24 cellular contexts compared by ENCODE assay signal in the genomic region with DNA sequence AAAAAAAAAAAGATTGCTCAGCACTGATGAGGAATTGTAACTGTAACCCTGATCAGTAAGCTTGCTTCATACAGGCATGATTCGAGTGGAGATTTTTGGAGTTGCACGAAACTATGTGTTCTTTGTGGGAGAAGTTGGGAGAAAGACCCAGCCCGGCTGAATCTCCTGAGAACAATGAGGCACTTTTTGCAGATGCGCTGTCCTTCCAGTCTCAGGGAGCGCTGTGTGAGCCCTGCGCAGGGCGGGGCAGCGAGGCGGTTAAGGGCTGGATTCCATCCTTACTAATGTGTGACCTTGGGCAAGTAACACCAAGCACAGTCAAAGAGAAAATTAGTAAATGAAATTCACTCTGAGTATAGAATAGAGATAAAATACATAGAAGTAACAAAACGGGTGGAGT.
DNase-seq lines count a peak whose midpoint lies in the region; ATAC-seq and TF ChIP-seq lines count a peak whose summit lies in the region.
"Had no signal": no experiment of that assay in that cellular context is flagged by ENCODE, and none has a peak within 500 bp of the region (broad histone marks: within the 10 kb centered on the region; RNA-seq: fewer than 3 reads in every experiment).

No MANE protein-coding gene starts in this region.

- no peaks in the 10 kb centered on the region for H3K9me3 ChIP-seq in testis
- H3K9me3 ChIP-seq: heart right ventricle, pancreas, sigmoid colon, tibial nerve had no signal

- H3K27ac Mint-ChIP-seq in memory B cell = peak overlapping the region; percentile 47
- H3K27ac Mint-ChIP-seq: activated CD4-positive, alpha-beta T cell treated with anti-CD3 and anti-CD28 coated beads, Interleukin-2, amount 10 ng/mL, durations not matched to agents 24 days and 14 days; activated naive CD8-positive, alpha-beta T cell treated with anti-CD3 and anti-CD28 coated beads, Interleukin-2, amount 10 ng/mL, durations not matched to agents 7 days and 5 days; activated T-helper 17 cell treated with anti-CD3 and anti-CD28 coated beads, Interleukin-2, amount 50 U/mL, for 72 hours; stimulated activated effector memory CD8-positive, alpha-beta T cell treated with anti-CD3 and anti-CD28 coated beads, Interleukin-12 subunit alpha, Interleukin-12 subunit beta, amount 100 ng/mL, for 72 hours had no signal

- peak overlapping the region; percentile 59 for H3K27ac ChIP-seq in caudate nucleus (ENCODE audit: low read depth, low read length)
- peak overlapping the region in 1 of 2 donors; percentile 73 for H3K27ac ChIP-seq in testis
- H3K27ac ChIP-seq: heart right ventricle, pancreas, sigmoid colon, tibial nerve had no signal

- H3K4me1 Mint-ChIP-seq in memory B cell = peaks cover 66% of the 10 kb centered on the region

- no peak for TF ChIP-seq CTCF in testis (IDR thresholded peaks at IDR 0.05)

- H3K4me1 ChIP-seq in testis = peaks cover 29% of the 10 kb centered on the region

- no peak overlapping the region for H3K4me3 Mint-ChIP-seq in memory B cell
- H3K4me3 Mint-ChIP-seq: activated CD4-positive, alpha-beta T cell treated with anti-CD3 and anti-CD28 coated beads, Interleukin-2, amount 10 ng/mL, durations not matched to agents 24 days and 14 days; activated naive CD8-positive, alpha-beta T cell treated with anti-CD3 and anti-CD28 coated beads, Interleukin-2, amount 10 ng/mL, durations not matched to agents 7 days and 5 days; activated T-helper 17 cell treated with anti-CD3 and anti-CD28 coated beads, Interleukin-2, amount 50 U/mL, for 72 hours; stimulated activated effector memory CD8-positive, alpha-beta T cell treated with anti-CD3 and anti-CD28 coated beads, Interleukin-12 subunit alpha, Interleukin-12 subunit beta, amount 100 ng/mL, for 72 hours had no signal

- intact Hi-C loops in testis (cut with DNase I; ENCODE audit: low total_unique reads) = no loop called here

- H3K27me3 Mint-ChIP-seq in memory B cell = no peaks in the 10 kb centered on the region
- H3K27me3 Mint-ChIP-seq: activated CD4-positive, alpha-beta T cell treated with anti-CD3 and anti-CD28 coated beads, Interleukin-2, amount 10 ng/mL, durations not matched to agents 24 days and 14 days; activated naive CD8-positive, alpha-beta T cell treated with anti-CD3 and anti-CD28 coated beads, Interleukin-2, amount 10 ng/mL, durations not matched to agents 7 days and 5 days; activated T-helper 17 cell treated with anti-CD3 and anti-CD28 coated beads, Interleukin-2, amount 50 U/mL, for 72 hours had no signal

- no peak overlapping the region for H3K4me3 ChIP-seq in testis
- H3K4me3 ChIP-seq: heart right ventricle, lung, pancreas, sigmoid colon, tibial nerve had no signal

- WGBS in testis, 2 donors = 33 to 50% methylated on average over 10 of the region's 10 CpGs

- ATAC-seq in memory B cell (ENCODE audit: low read depth) (no peak), GM21367 (IDR thresholded peaks at IDR 0.05; ENCODE audit: unreplicated experiment) (no peak), HG02678 (IDR thresholded peaks at IDR 0.05; ENCODE audit: unreplicated experiment) (no peak)
- ATAC-seq: activated T-helper 17 cell treated with anti-CD3 and anti-CD28 coated beads, Interleukin-2, amount 50 U/mL, for 72 hours; heart right ventricle; pancreas; stimulated activated effector memory CD8-positive, alpha-beta T cell treated with anti-CD3 and anti-CD28 coated beads, Interleukin-12 subunit alpha, Interleukin-12 subunit beta, amount 100 ng/mL, for 72 hours had no signal

- DNase-seq in RPMI7951 (ENCODE audit: low read depth) = peak; percentile 81
- DNase-seq in caudate nucleus (lab: John Stamatoyannopoulos, UW) = peak in 29 of 61 donors; percentile 6 to 60 (median 24)
- no peak for DNase-seq in memory B cell (ENCODE audit: low spot score in 2 of 2)
- DNase-seq in testis = peak; percentile 82
- no peak for DNase-seq in DMS153 (lab: John Stamatoyannopoulos, UW)
- DNase-seq: activated CD4-positive, alpha-beta T cell treated with anti-CD3 and anti-CD28 coated beads, Interleukin-2, amount 10 ng/mL, durations not matched to agents 24 days and 14 days; activated naive CD8-positive, alpha-beta T cell treated with anti-CD3 and anti-CD28 coated beads, Interleukin-2, amount 10 ng/mL, durations not matched to agents 7 days and 5 days; cortex of kidney; DND-41; GOT3; heart right ventricle; NCI-H1105 treated with DMSO at 0.1 percent for 48 hours; NCI-H2081 treated with DMSO at 0.1 percent for 48 hours; NCI-H510A; NK-92 treated with Interleukin-12 subunit alpha and Interleukin-12 subunit beta, amount 100 ng/mL, for 24 hours; RPMI8226; sigmoid colon had no signal

- no peaks in the 10 kb centered on the region for H3K27me3 ChIP-seq in testis
- H3K27me3 ChIP-seq: heart right ventricle, pancreas, sigmoid colon, tibial nerve had no signal

- no peaks in the 10 kb centered on the region for H3K9me3 Mint-ChIP-seq in memory B cell
- H3K9me3 Mint-ChIP-seq: activated CD4-positive, alpha-beta T cell treated with anti-CD3 and anti-CD28 coated beads, Interleukin-2, amount 10 ng/mL, durations not matched to agents 24 days and 14 days; activated naive CD8-positive, alpha-beta T cell treated with anti-CD3 and anti-CD28 coated beads, Interleukin-2, amount 10 ng/mL, durations not matched to agents 7 days and 5 days; activated T-helper 17 cell treated with anti-CD3 and anti-CD28 coated beads, Interleukin-2, amount 50 U/mL, for 72 hours; stimulated activated effector memory CD8-positive, alpha-beta T cell treated with anti-CD3 and anti-CD28 coated beads, Interleukin-12 subunit alpha, Interleukin-12 subunit beta, amount 100 ng/mL, for 72 hours had no signal

- TF ChIP-seq POLR2A in testis (IDR thresholded peaks at IDR 0.05) = no peak

- peaks cover 6% of the 10 kb centered on the region for H3K36me3 Mint-ChIP-seq in memory B cell
- H3K36me3 Mint-ChIP-seq: activated naive CD8-positive, alpha-beta T cell treated with anti-CD3 and anti-CD28 coated beads, Interleukin-2, amount 10 ng/mL, durations not matched to agents 7 days and 5 days; stimulated activated effector memory CD8-positive, alpha-beta T cell treated with anti-CD3 and anti-CD28 coated beads, Interleukin-12 subunit alpha, Interleukin-12 subunit beta, amount 100 ng/mL, for 72 hours had no signal

- no peaks in the 10 kb centered on the region for H3K36me3 ChIP-seq in testis (ENCODE audit: low read depth, missing control alignments)
- H3K36me3 ChIP-seq: heart right ventricle, pancreas, sigmoid colon, tibial nerve had no signal

Comparison
In these comparisons a context has a peak if more than half of its experiments do, and no peak if none do; other contexts are left out.
1. DNase-seq: peak in RPMI7951 (single experiment) and testis (single experiment); none in memory B cell (0 of 2) and DMS153 (single experiment).